8 cellular contexts compared by ENCODE assay signal in the genomic region with DNA sequence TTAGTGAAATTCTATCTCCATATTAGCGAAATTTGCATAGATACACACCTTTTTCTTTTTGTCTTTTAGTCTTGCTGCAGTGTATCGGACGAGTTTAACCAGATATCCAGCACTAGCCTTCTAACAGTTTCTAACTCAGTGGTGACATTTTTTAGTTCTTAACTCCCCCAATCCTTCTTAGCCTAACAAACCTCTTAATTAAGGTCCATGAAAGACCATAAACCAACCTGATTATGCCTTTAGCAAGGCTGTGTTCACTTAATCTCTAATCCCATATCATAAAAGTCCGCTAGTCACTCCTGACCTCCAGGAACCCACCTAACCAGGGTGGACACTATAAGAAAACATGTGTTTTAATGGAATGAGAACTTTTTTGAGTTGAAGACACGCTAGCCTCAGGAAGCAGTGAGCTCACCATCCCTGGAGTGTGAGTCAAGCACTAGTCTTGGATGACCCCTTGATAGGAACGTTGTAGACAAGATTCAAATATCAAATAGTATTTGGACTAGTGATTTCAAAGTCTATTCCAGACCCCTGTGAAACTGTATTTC. TPM values are rescaled to one million over a fixed set of nuclear protein-coding genes. Genes with fewer than 3 reads are reported as not detected.
DNase-seq lines count a peak whose midpoint lies in the region; ATAC-seq, FAIRE-seq and TF ChIP-seq lines count a peak whose summit lies in the region.

No MANE protein-coding gene starts in this region.

- H3K9me3 ChIP-seq in A549 (no peaks in the 10 kb centered on the region), esophagus (ENCODE audit: control insufficient read depth in 2 of 2, insufficient read depth in 1 of 2, low read depth in 1 of 2, low read length in 1 of 2) (no peaks in the 10 kb centered on the region), parathyroid adenoma (ENCODE audit: control insufficient read depth, low read length) (no peaks in the 10 kb centered on the region)

- no peaks in the 10 kb centered on the region for H3K79me2 ChIP-seq in parathyroid adenoma

- no peak for ATAC-seq in A549
- peak; percentile 44 for ATAC-seq in SK-N-SH treated with all-trans-retinoic acid at 6 μM for 48 hours
- no peak for ATAC-seq in GM21390 (IDR thresholded peaks at IDR 0.05; ENCODE audit: unreplicated experiment)

- no peak for TF ChIP-seq RAD21 in A549 (conservative IDR thresholded peaks at IDR 0.05 in 1 of 2, IDR thresholded peaks at IDR 0.05 in 1 of 2)

- peak overlapping the region; percentile 86 for H2AFZ ChIP-seq in parathyroid adenoma

- H3K4me2 ChIP-seq in A549 (peak overlapping the region; percentile 99), parathyroid adenoma (ENCODE audit: low read length) (peak overlapping the region; percentile 92)

- TF ChIP-seq POLR2A in A549 (IDR thresholded peaks at IDR 0.05; ENCODE audit: low read length) (no peak), GM12891 (IDR thresholded peaks at IDR 0.05; ENCODE audit: low read depth, low read length) (no peak)

- TF ChIP-seq EP300 in A549 (IDR thresholded peaks at IDR 0.05) = no peak

- H3K9ac ChIP-seq in parathyroid adenoma = no peak overlapping the region

- H3K4me1 ChIP-seq in A549 = peaks cover 15% of the 10 kb centered on the region
- H3K4me1 ChIP-seq in esophagus (ENCODE audit: control insufficient read depth in 2 of 2, insufficient read depth in 2 of 2, low read length in 1 of 2) = peaks cover 0 to 3% of the 10 kb centered on the region in 2 donors
- H3K4me1 ChIP-seq in parathyroid adenoma = no peaks in the 10 kb centered on the region

- H3K4me3 ChIP-seq in A549 (peak overlapping the region; percentile 87), esophagus (ENCODE audit: low read depth in 1 of 2, low read length in 2 of 2) (peak overlapping the region; percentile 23 to 65), parathyroid adenoma (ENCODE audit: low read depth, low read length) (peak overlapping the region; percentile 87)

- POLR2A ChIA-PET in A549 (lab: Yijun Ruan, JAX) = no interaction called here

- H3K27ac ChIP-seq in A549 (peak overlapping the region; percentile 96 to 99), esophagus (ENCODE audit: low read depth in 2 of 2, low read length in 1 of 2) (peak overlapping the region; percentile 42 to 85), parathyroid adenoma (peak overlapping the region; percentile 91)

- DNase-seq in A549 (ENCODE audit: low read depth in 1 of 2, low spot score in 1 of 2) (peak; percentile 39 to 41), GM12891 (ENCODE audit: insufficient read length, low spot score) (no peak), GM19240 (ENCODE audit: insufficient read length, low spot score) (no peak), UCSD-AML1 (lab: John Stamatoyannopoulos, UW; ENCODE audit: unreplicated experiment) (no peak)

- CTCF ChIA-PET in A549 (lab: Yijun Ruan, JAX) = interaction anchor here (0.7 to 2.0 kb wide), 4 partner anchors 10 to 349 kb away, joined by 3 to 20 read pairs (median 3); no protein-coding TSS in a partner anchor

- H3K27me3 ChIP-seq in esophagus (ENCODE audit: control insufficient read depth in 1 of 2, insufficient read depth in 2 of 2, low read length in 2 of 2) (no peaks in the 10 kb centered on the region), parathyroid adenoma (ENCODE audit: control insufficient read depth, insufficient read depth, low read length) (no peaks in the 10 kb centered on the region)

- 24% methylated on average over 6 of the region's 6 CpGs for WGBS in A549 (ENCODE audit: missing lambda C conversion rate)
- 17 to 19% methylated on average over 6 of the region's 6 CpGs for WGBS in esophagus, 2 donors

- H3K36me3 ChIP-seq in esophagus (ENCODE audit: control insufficient read depth in 2 of 2, insufficient read depth in 2 of 2, low read length in 1 of 2) (no peaks in the 10 kb centered on the region), parathyroid adenoma (ENCODE audit: control insufficient read depth, insufficient read depth, low read length) (no peaks in the 10 kb centered on the region)

- no peak for FAIRE-seq in A549 (lab: Jason Lieb, UNC)
- FAIRE-seq in GM12891 (lab: Jason Lieb, UNC) = peak; percentile 85

- TF ChIP-seq CTCF in A549 (IDR thresholded peaks at IDR 0.05) (no peak), parathyroid adenoma (IDR thresholded peaks at IDR 0.05) (no peak)

TF ChIP-seq in A549, 52 proteins besides CTCF, POLR2A, EP300 and RAD21:
- TF ChIP-seq ESRRA (IDR thresholded peaks at IDR 0.05; ENCODE audit: borderline replicate concordance, low read length) = no peak
- TF ChIP-seq FOSL2 (IDR thresholded peaks at IDR 0.05) = no peak
- 0 out of 2 replicates have a peak, but pooled peaks have one; percentile 6 for TF ChIP-seq FOSL2 (CRISPR knock-in tag; IDR thresholded peaks at IDR 0.05)
TF ChIP-seq in A549: peak in this region for 1.

TF ChIP-seq in GM12891, 5 proteins besides CTCF, POLR2A, EP300 and RAD21:
- TF ChIP-seq POLR2AphosphoS5 (IDR thresholded peaks at IDR 0.05; ENCODE audit: low read depth, low read length) (no peak), SPI1 (IDR thresholded peaks at IDR 0.05; ENCODE audit: low read depth, low read length) (no peak), POU2F2 (IDR thresholded peaks at IDR 0.05; ENCODE audit: low read depth, low read length) (no peak), PAX5 (IDR thresholded peaks at IDR 0.05; ENCODE audit: insufficient read depth, low read length, severe bottlenecking) (no peak), TAF1 (IDR thresholded peaks at IDR 0.05; ENCODE audit: low read depth, low read length) (no peak)
TF ChIP-seq in GM12891: peak in this region for 0.

TF ChIP-seq in SK-N-SH treated with all-trans-retinoic acid at 6 μM for 48 hours, 23 proteins besides CTCF, POLR2A, EP300 and RAD21 (continues in another document):
- TF ChIP-seq ZNF70 (CRISPR knock-in tag; IDR thresholded peaks at IDR 0.05) (no peak), ARNTL (CRISPR knock-in tag; IDR thresholded peaks at IDR 0.05; ENCODE audit: borderline replicate concordance, low read depth) (no peak), ISL1 (CRISPR knock-in tag; IDR thresholded peaks at IDR 0.05) (no peak), BACH2 (CRISPR knock-in tag; IDR thresholded peaks at IDR 0.05; ENCODE audit: borderline replicate concordance) (no peak), CSRNP3 (CRISPR knock-in tag; IDR thresholded peaks at IDR 0.05) (no peak), ZC3H10 (CRISPR knock-in tag; IDR thresholded peaks at IDR 0.05) (no peak)
- TF ChIP-seq, protein P1, sequence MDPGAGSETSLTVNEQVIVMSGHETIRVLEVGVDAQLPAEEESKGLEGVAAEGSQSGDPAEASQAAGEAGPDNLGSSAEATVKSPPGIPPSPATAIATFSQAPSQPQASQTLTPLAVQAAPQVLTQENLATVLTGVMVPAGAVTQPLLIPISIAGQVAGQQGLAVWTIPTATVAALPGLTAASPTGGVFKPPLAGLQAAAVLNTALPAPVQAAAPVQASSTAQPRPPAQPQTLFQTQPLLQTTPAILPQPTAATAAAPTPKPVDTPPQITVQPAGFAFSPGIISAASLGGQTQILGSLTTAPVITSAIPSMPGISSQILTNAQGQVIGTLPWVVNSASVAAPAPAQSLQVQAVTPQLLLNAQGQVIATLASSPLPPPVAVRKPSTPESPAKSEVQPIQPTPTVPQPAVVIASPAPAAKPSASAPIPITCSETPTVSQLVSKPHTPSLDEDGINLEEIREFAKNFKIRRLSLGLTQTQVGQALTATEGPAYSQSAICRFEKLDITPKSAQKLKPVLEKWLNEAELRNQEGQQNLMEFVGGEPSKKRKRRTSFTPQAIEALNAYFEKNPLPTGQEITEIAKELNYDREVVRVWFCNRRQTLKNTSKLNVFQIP (CRISPR knock-in tag; IDR thresholded peaks at IDR 0.05; ENCODE audit: borderline replicate concordance, low read depth) = no peak

RNA-seq across cellular contexts. Expression of gene CDKN1B, which starts 9.4 kb away (rescaled TPM):
- polyA plus RNA-seq in A549 (2011; rRNA removed) = 20.4 and 26.8 TPM in 2 replicates
- 8.1 and 9.7 TPM in 2 replicates for polyA plus RNA-seq in A549 (2012; cell fraction: cytosol; rRNA removed)
- polyA plus RNA-seq in A549 (2012; cell fraction: nucleus; rRNA removed) = 7.2 and 7.8 TPM in 2 replicates
- polyA plus RNA-seq in A549 (2017; fragmentation: RNase III; extraction: RNeasy Plus Mini Kit Qiagen cat#74134 plus additional on column Dnase treatment) = 18.0 to 20.5 TPM (median 20.3 TPM) in 3 replicates
- 7.8 and 11.8 TPM in 2 replicates for polyA minus RNA-seq in A549 (2011; rRNA and poly(A)+ RNA removed)
- 11.8 TPM for polyA plus RNA-seq in GM12891 (2012; ENCODE audit: low read depth, missing spikeins)
- 10 to 100 TPM; 17.5 to 26.2 TPM for polyA plus RNA-seq in esophagus

RNA-seq across cellular contexts. Expression of gene GPR19, which starts 30.6 kb away (rescaled TPM):
- polyA plus RNA-seq in A549 (2011; rRNA removed) = 2.6 and 2.7 TPM in 2 replicates
- 1.5 and 2.2 TPM in 2 replicates for polyA plus RNA-seq in A549 (2012; cell fraction: cytosol; rRNA removed)
- 2.6 and 2.8 TPM in 2 replicates for polyA plus RNA-seq in A549 (2012; cell fraction: nucleus; rRNA removed)
- 1.8 to 2.6 TPM (median 1.9 TPM) in 3 replicates for polyA plus RNA-seq in A549 (2017; fragmentation: RNase III; extraction: RNeasy Plus Mini Kit Qiagen cat#74134 plus additional on column Dnase treatment)
- polyA minus RNA-seq in A549 (2011; rRNA and poly(A)+ RNA removed) = 2.3 and 3.7 TPM in 2 replicates
- 1.4 TPM for polyA plus RNA-seq in GM12891 (2012; ENCODE audit: low read depth, missing spikeins)
- polyA plus RNA-seq in esophagus = under 1 TPM; 0.20 to 0.24 TPM

RNA-seq across cellular contexts. Expression of gene APOLD1, which starts 58.8 kb away (rescaled TPM):
- polyA plus RNA-seq in A549 (2011; rRNA removed) = 0.93 and 1.3 TPM in 2 replicates
- 0.21 and 0.26 TPM in 2 replicates for polyA plus RNA-seq in A549 (2012; cell fraction: cytosol; rRNA removed)
- polyA plus RNA-seq in A549 (2012; cell fraction: nucleus; rRNA removed) = 0.10 and 0.31 TPM in 2 replicates
- 0.42 to 0.46 TPM (median 0.44 TPM) in 3 replicates for polyA plus RNA-seq in A549 (2017; fragmentation: RNase III; extraction: RNeasy Plus Mini Kit Qiagen cat#74134 plus additional on column Dnase treatment)
- polyA minus RNA-seq in A549 (2011; rRNA and poly(A)+ RNA removed) = 1.1 and 1.3 TPM in 2 replicates
- 2.5 TPM for polyA plus RNA-seq in GM12891 (2012; ENCODE audit: low read depth, missing spikeins)
- 1 to 10 TPM in 1 of 2 donors, under 1 TPM in 1; 0.77 to 2.4 TPM for polyA plus RNA-seq in esophagus

Comparison
In these comparisons a context has a peak if more than half of its experiments do, and no peak if none do; other contexts are left out.
1. DNase-seq: peak in A549 (2 of 2); none in GM12891 (single experiment), GM19240 (single experiment) and UCSD-AML1 (single experiment).
2. Peak in every context shown above with its lines, with median percentiles within 50 percentile points of each other: H3K27ac ChIP-seq and H3K4me3 ChIP-seq.